In genomic region chr20:36499723-36500501, GRCh38 we compare ENCODE assay signal across 1 cellular context.
TF ChIP-seq lines count a peak whose summit lies in the region.

No MANE protein-coding gene starts in this region.

TF ChIP-seq in H1, 55 proteins besides CTCF, POLR2A, EP300 and RAD21:
- TF ChIP-seq GABPA (IDR thresholded peaks at IDR 0.05; ENCODE audit: borderline replicate concordance, insufficient read depth, low read length) (no peak), BRCA1 (IDR thresholded peaks at IDR 0.05; ENCODE audit: low read depth, low read length) (no peak), BACH1 (IDR thresholded peaks at IDR 0.05; ENCODE audit: low read length) (no peak), TCF12 (IDR thresholded peaks at IDR 0.05; ENCODE audit: low read depth, low read length) (no peak), E2F6 (IDR thresholded peaks at IDR 0.05) (no peak), SUZ12 (IDR thresholded peaks at IDR 0.05; ENCODE audit: low read length) (no peak), CHD2 (IDR thresholded peaks at IDR 0.05; ENCODE audit: low read length) (no peak), ATF2 (IDR thresholded peaks at IDR 0.05; ENCODE audit: low read length) (no peak), KDM4A (IDR thresholded peaks at IDR 0.05; ENCODE audit: low read depth, low read length, severe bottlenecking) (no peak), KDM5A (IDR thresholded peaks at IDR 0.05; ENCODE audit: low read length) (no peak), SP4 (IDR thresholded peaks at IDR 0.05; ENCODE audit: low read length) (no peak), BCL11A (IDR thresholded peaks at IDR 0.05; ENCODE audit: low read depth in 2 of 2, low read length in 2 of 2) (no peak), CHD1 (IDR thresholded peaks at IDR 0.05; ENCODE audit: low read depth, low read length) (no peak), POU5F1 (IDR thresholded peaks at IDR 0.05; ENCODE audit: low read depth, low read length) (no peak), TBP (IDR thresholded peaks at IDR 0.05; ENCODE audit: low read depth, low read length) (no peak)
TF ChIP-seq in H1: peak in this region for 0.
